4 cellular contexts compared by ENCODE assay signal in genomic region chr17:18521100-18521499, GRCh38. TPM values are rescaled to one million over a fixed set of nuclear protein-coding genes. Genes with fewer than 3 reads are reported as not detected.
"Had no signal": no experiment of that assay in that cellular context is flagged by ENCODE, and none has a peak within 500 bp of the region (broad histone marks: within the 10 kb centered on the region; RNA-seq: fewer than 3 reads in every experiment).

No MANE protein-coding gene starts in this region.

RNA-seq across cellular contexts. Expression of gene LGALS9C, which starts 44.5 kb away (rescaled TPM):
- total RNA-seq: M059J, PC-3, Right ventricle myocardium superior, SJSA1 had no signal
